In genomic region chr9:93963969-93964368, GRCh38 we compare ENCODE assay signal across 18 cellular contexts. TPM values are rescaled to one million over a fixed set of nuclear protein-coding genes. Genes with fewer than 3 reads are reported as not detected.
DNase-seq lines count a peak whose midpoint lies in the region; FAIRE-seq and TF ChIP-seq lines count a peak whose summit lies in the region.
"Had no signal": no experiment of that assay in that cellular context is flagged by ENCODE, and none has a peak within 500 bp of the region (broad histone marks: within the 10 kb centered on the region; RNA-seq: fewer than 3 reads in every experiment).

No MANE protein-coding gene starts in this region.

- H3K9me2 ChIP-seq in SK-N-SH, result no peaks in the 10 kb centered on the region

- no peak for FAIRE-seq in H1 (lab: Jason Lieb, UNC)
- FAIRE-seq: GM12891, GM19239 had no signal

- peak; percentile 26 for DNase-seq in activated T-cell treated with anti-CD3 and anti-CD28 coated beads, Interleukin-2, amount 50 U/mL, for 24 hours
- DNase-seq in activated T-cell treated with anti-CD3 and anti-CD28 coated beads, Interleukin-2, amount 50 U/mL, for 48 hours, result no peak
- DNase-seq in H1 (ENCODE audit: low read depth in 1 of 2, low spot score in 2 of 2) (peak in 1 of 2 experiments; percentile 37), stomach (peak; percentile 19), SK-N-SH (no peak), NCI-H1092 (lab: John Stamatoyannopoulos, UW) (no peak)
- no peak for DNase-seq in activated effector memory CD4-positive, alpha-beta T cell treated with anti-CD3 and anti-CD28 coated beads, Interleukin-2, amount 50 U/mL, for 16 hours
- DNase-seq: Calu3; CD4-positive, CD25-positive, alpha-beta regulatory T cell; GM23248; MV-4-11; NCI-H187 treated with DMSO at 0.1 percent for 48 hours; NCI-H2171; NCI-H82 had no signal

- H2BK15ac ChIP-seq in H1 (ENCODE audit: low read length), result no peak overlapping the region

- H3K4me3 Mint-ChIP-seq in activated T-cell treated with anti-CD3 and anti-CD28 coated beads, Interleukin-2, amount 50 U/mL, for 24 hours, result no peak overlapping the region
- H3K4me3 Mint-ChIP-seq: CD4-positive, CD25-positive, alpha-beta regulatory T cell had no signal

- no peak overlapping the region for H3K14ac ChIP-seq in H1 (ENCODE audit: insufficient read length)

- TF ChIP-seq POLR2A in H1 (IDR thresholded peaks at IDR 0.05; ENCODE audit: control extremely low read depth in 1 of 2, low read depth in 2 of 2, low read length in 2 of 2) (no peak), stomach (IDR thresholded peaks at IDR 0.05) (no peak)

- peaks cover 6% of the 10 kb centered on the region for H3F3A ChIP-seq in SK-N-SH (replicated peaks; ENCODE audit: insufficient read depth)

- peaks cover 56% of the 10 kb centered on the region for H3K27me3 Mint-ChIP-seq in activated T-cell treated with anti-CD3 and anti-CD28 coated beads, Interleukin-2, amount 50 U/mL, for 24 hours

- H3K79me2 ChIP-seq in H1 (ENCODE audit: control insufficient read depth in 1 of 2, insufficient read depth in 2 of 2, low read length in 2 of 2) (no peaks in the 10 kb centered on the region), SK-N-SH (ENCODE audit: insufficient read depth) (no peaks in the 10 kb centered on the region)

- H3K36me3 ChIP-seq in HEK293 (ENCODE audit: control insufficient read depth in 2 of 2, insufficient read depth in 1 of 2, low read length in 2 of 2) (no peaks in the 10 kb centered on the region), H1 (ENCODE audit: control insufficient read depth in 2 of 4, insufficient read depth in 4 of 4, low read length in 3 of 4) (peaks cover 0 to 7% (median 0%) of the 10 kb centered on the region in 4 experiments; a peak in 1 of 8 replicates), stomach (no peaks in the 10 kb centered on the region), SK-N-SH (replicated peaks in 1 of 2; ENCODE audit: control insufficient read depth in 1 of 2, insufficient read depth in 2 of 2, low read length in 1 of 2) (no peaks in the 10 kb centered on the region)

- intact Hi-C loops in stomach (cut with DNase I; ENCODE audit: low total_unique reads), result no loop called here

- H3K18ac ChIP-seq in H1 (ENCODE audit: extremely low read depth, low read length), result no peak overlapping the region

- no peak overlapping the region for H2AK5ac ChIP-seq in H1 (ENCODE audit: low read depth, low read length)

- H3K4me1 ChIP-seq in HEK293 (ENCODE audit: control insufficient read depth, insufficient read depth, low read length), result no peaks in the 10 kb centered on the region
- H3K4me1 ChIP-seq in H1 (replicated peaks in 1 of 4; ENCODE audit: control insufficient read depth in 3 of 4, insufficient read depth in 4 of 4, low read length in 3 of 4), result peaks cover 0 to 14% (median 7%) of the 10 kb centered on the region in 4 experiments; a peak in 6 of 7 replicates
- peaks cover 22 to 80% (median 53%) of the 10 kb centered on the region in 4 donors for H3K4me1 ChIP-seq in stomach
- H3K4me1 ChIP-seq in SK-N-SH (ENCODE audit: control insufficient read depth in 1 of 2, insufficient read depth in 2 of 2, low read depth in 1 of 2, low read length in 1 of 2), result peaks cover 0 to 8% of the 10 kb centered on the region in 2 experiments; a peak in 1 of 4 replicates

- H3K79me1 ChIP-seq in H1 (ENCODE audit: low read depth, low read length), result no peaks in the 10 kb centered on the region

- H3K9me3 ChIP-seq in HEK293 (ENCODE audit: control insufficient read depth, insufficient read depth, low read depth, low read length) (no peaks in the 10 kb centered on the region), H1 (ENCODE audit: insufficient read depth in 2 of 2, low read depth in 1 of 2, low read length in 1 of 2) (no peaks in the 10 kb centered on the region; a peak in 1 of 4 replicates), stomach (no peaks in the 10 kb centered on the region), SK-N-SH (no peaks in the 10 kb centered on the region)

- no peak overlapping the region for H2BK12ac ChIP-seq in H1 (ENCODE audit: low read depth, low read length)

- 75% methylated on average over 8 of the region's 8 CpGs; no CpG with 5 or more reads in 1 of the 2 experiments for WGBS in H1 (ENCODE audit: extremely low coverage in 1 of 2, insufficient coverage in 1 of 2, insufficient read length in 1 of 2, insufficient replicate concordance in 2 of 2, low coverage in 1 of 2, low lambda C conversion rate in 2 of 2, missing lambda C conversion rate in 1 of 2), 2 experiments
- 57 to 77% (median 69%) methylated on average over 7 to 8 of the region's 8 CpGs for WGBS in stomach, 5 donors
- WGBS in SK-N-SH (ENCODE audit: low lambda C conversion rate), result 26% methylated on average over 6 of the region's 8 CpGs

- no peak overlapping the region for H3K27ac Mint-ChIP-seq in activated T-cell treated with anti-CD3 and anti-CD28 coated beads, Interleukin-2, amount 50 U/mL, for 24 hours
- H3K27ac Mint-ChIP-seq: CD4-positive, CD25-positive, alpha-beta regulatory T cell had no signal

- CTCF ChIA-PET in HEK293 (lab: Yijun Ruan, JAX), result interaction anchor here (0.5 to 6.4 kb wide), 20 partner anchors 11 to 691 kb away, joined by 3 to 96 read pairs (median 4); no protein-coding TSS in a partner anchor
- CTCF ChIA-PET in H1 (lab: Charles Lee; ENCODE audit: partially characterized antibody), result interaction anchor here (0.6 to 11.8 kb wide), 32 partner anchors 8 to 1121 kb away, joined by 3 to 146 read pairs (median 5); no protein-coding TSS in a partner anchor
- CTCF ChIA-PET in SK-N-SH (lab: Yijun Ruan, JAX), result interaction anchor here (0.6 to 8.0 kb wide), 18 partner anchors 13 to 297 kb away, joined by 3 to 126 read pairs (median 4); partner anchors contain the start of gene BARX1

- POLR2A ChIA-PET in HEK293 (lab: Yijun Ruan, JAX), result no interaction called here
- POLR2A ChIA-PET in H1 (lab: Charles Lee; ENCODE audit: partially characterized antibody), result interaction anchor here (0.7 kb wide), 1 partner anchor 248 kb away, joined by 3 read pairs; no protein-coding TSS in a partner anchor
- POLR2A ChIA-PET in SK-N-SH (lab: Yijun Ruan, JAX), result no interaction called here

- H3K27ac ChIP-seq in HEK293 (ENCODE audit: extremely low read depth, low read depth, low read length), result no peak overlapping the region
- no peak overlapping the region for H3K27ac ChIP-seq in H1 (ENCODE audit: low read depth, low read length)
- peak overlapping the region in 4 of 5 donors; percentile 83 to 90 (median 86) for H3K27ac ChIP-seq in stomach
- no peak overlapping the region for H3K27ac ChIP-seq in SK-N-SH (ENCODE audit: low read depth in 2 of 2, low read length in 1 of 2)
- H3K27ac ChIP-seq: GM23248, SK-N-MC had no signal

- H3K4me1 Mint-ChIP-seq in activated T-cell treated with anti-CD3 and anti-CD28 coated beads, Interleukin-2, amount 50 U/mL, for 24 hours (ENCODE audit: low read depth), result peaks cover 33% of the 10 kb centered on the region

- H4K20me1 ChIP-seq in H1 (replicated peaks in 1 of 2; ENCODE audit: control insufficient read depth in 1 of 2, insufficient read depth in 2 of 2, low read length in 2 of 2) (peaks cover 2 to 11% of the 10 kb centered on the region in 2 experiments), SK-N-SH (ENCODE audit: insufficient read depth) (no peaks in the 10 kb centered on the region)

- H3K4me2 ChIP-seq in H1 (ENCODE audit: insufficient read depth in 1 of 2, low read depth in 2 of 2, low read length in 2 of 2) (no peak overlapping the region), SK-N-SH (no peak overlapping the region)

- no peak overlapping the region for H4K5ac ChIP-seq in H1 (ENCODE audit: insufficient read length, low read depth, low read length)

- TF ChIP-seq RAD21 in H1 (IDR thresholded peaks at IDR 0.05 in 1 of 2, conservative IDR thresholded peaks at IDR 0.05 in 1 of 2; ENCODE audit: low read depth in 2 of 2, low read length in 2 of 2) (no peak), SK-N-SH (IDR thresholded peaks at IDR 0.05; ENCODE audit: low read length) (no peak)

- H3K27me3 ChIP-seq in H1 (replicated peaks in 1 of 4; ENCODE audit: control insufficient read depth in 3 of 4, extremely low read depth in 1 of 4, insufficient read depth in 3 of 4, low read length in 3 of 4), result peaks cover 28 to 39% (median 36%) of the 10 kb centered on the region in 4 experiments
- H3K27me3 ChIP-seq in stomach, result peaks cover 3 to 30% (median 23%) of the 10 kb centered on the region in 3 donors
- peaks cover 26% of the 10 kb centered on the region for H3K27me3 ChIP-seq in SK-N-SH (ENCODE audit: insufficient read depth)

- H3K9ac ChIP-seq in H1 (replicated peaks in 1 of 4; ENCODE audit: extremely low read depth in 1 of 4, low read depth in 3 of 4, low read length in 3 of 4), result no peak overlapping the region
- H3K9ac ChIP-seq in SK-N-SH, result no peak overlapping the region
- H3K9ac ChIP-seq: GM23248 had no signal

- no peaks in the 10 kb centered on the region for H3K9me3 Mint-ChIP-seq in activated T-cell treated with anti-CD3 and anti-CD28 coated beads, Interleukin-2, amount 50 U/mL, for 24 hours

- H4K91ac ChIP-seq in H1 (replicated peaks; ENCODE audit: insufficient read length, low read length), result no peak overlapping the region

- H2BK20ac ChIP-seq in H1 (ENCODE audit: low read length), result no peak overlapping the region

- no peak overlapping the region for H3K23ac ChIP-seq in H1 (ENCODE audit: insufficient read length)

- TF ChIP-seq EP300 in H1 (IDR thresholded peaks at IDR 0.05; ENCODE audit: borderline replicate concordance in 1 of 2, low read depth in 2 of 2, low read length in 2 of 2), result no peak
- no peak for TF ChIP-seq EP300 in stomach (IDR thresholded peaks at IDR 0.05)
- no peak for TF ChIP-seq EP300 in SK-N-SH (IDR thresholded peaks at IDR 0.05; ENCODE audit: borderline replicate concordance in 1 of 2, low read depth in 1 of 2, low read length in 1 of 2)

- H2AFZ ChIP-seq in H1 (ENCODE audit: low read length) (no peak overlapping the region), SK-N-SH (ENCODE audit: low read depth) (no peak overlapping the region)

- no peak overlapping the region for H2BK5ac ChIP-seq in H1 (ENCODE audit: low read depth, low read length)

- no peak for TF ChIP-seq CTCF in HEK293 (tag by site-specific recombination; IDR thresholded peaks at IDR 0.05)
- TF ChIP-seq CTCF in H1 (IDR thresholded peaks at IDR 0.05; ENCODE audit: control extremely low read depth in 1 of 3, insufficient read depth in 1 of 3, low read depth in 1 of 3, low read length in 3 of 3), result no peak
- TF ChIP-seq CTCF in stomach (IDR thresholded peaks at IDR 0.05), result no peak
- TF ChIP-seq CTCF in SK-N-SH (IDR thresholded peaks at IDR 0.05), result no peak

- no peaks in the 10 kb centered on the region for H3K36me3 Mint-ChIP-seq in activated T-cell treated with anti-CD3 and anti-CD28 coated beads, Interleukin-2, amount 50 U/mL, for 24 hours (ENCODE audit: low read depth)
- H3K36me3 Mint-ChIP-seq: CD4-positive, CD25-positive, alpha-beta regulatory T cell had no signal

- H3K4me3 ChIP-seq in HEK293 (ENCODE audit: low read depth, low read length) (no peak overlapping the region), H1 (ENCODE audit: extremely low read depth in 1 of 4, insufficient read depth in 2 of 4, low read depth in 3 of 4, low read length in 4 of 4) (no peak overlapping the region), stomach (no peak overlapping the region), SK-N-SH (ENCODE audit: low read depth in 2 of 2, low read length in 1 of 2) (no peak overlapping the region)
- H3K4me3 ChIP-seq: GM23248 had no signal

- H3K4ac ChIP-seq in H1 (replicated peaks; ENCODE audit: insufficient read length, low read depth, low read length), result no peak overlapping the region

- H3K23me2 ChIP-seq in H1 (ENCODE audit: low read depth, low read length), result no peaks in the 10 kb centered on the region

- H2BK120ac ChIP-seq in H1 (replicated peaks; ENCODE audit: low read depth, low read length), result no peak overlapping the region

- H3K56ac ChIP-seq in H1 (replicated peaks; ENCODE audit: insufficient read length, low read depth, low read length), result no peak overlapping the region

- H4K8ac ChIP-seq in H1 (ENCODE audit: extremely low read depth, insufficient read depth, low read length), result no peak overlapping the region

RNA-seq across cellular contexts. Expression of gene BARX1, which starts 8.8 kb away (rescaled TPM):
- total RNA-seq in H1 (2021; fragmentation: NEBNext Ultra II Directional; extraction: Animal tissue kit (Norgen Biotek cat#: 25700)), result 2.1 and 2.6 TPM in 2 replicates
- polyA plus RNA-seq in H1 (2011; rRNA removed) (0.79 and 1.3 TPM in 2 replicates), stomach (100 to 1,000 TPM; 141 to 256 (median 151) TPM), SK-N-SH (2012; rRNA removed) (not detected in 2 replicates)
- 1.00 TPM for polyA plus RNA-seq in H1 (2011; cell fraction: cytosol; rRNA removed)
- polyA plus RNA-seq in H1 (2011; cell fraction: nucleus; rRNA removed), result 1.4 TPM
- polyA plus RNA-seq in H1 (2012, experiment 1 of 2), result 0.68 to 0.87 TPM (median 0.76 TPM) in 4 replicates
- polyA plus RNA-seq in H1 (2012, experiment 2 of 2), result 0.92 TPM
- 2.3 TPM for polyA plus RNA-seq in H1 (2013, experiment 1 of 2)
- polyA plus RNA-seq in H1 (2013, experiment 2 of 2), result 2.3 TPM
- 0.22 TPM in 1 of 2 replicates, not detected in the other for polyA minus RNA-seq in H1 (2011; rRNA and poly(A)+ RNA removed)
- polyA minus RNA-seq in H1 (2011; cell fraction: cytosol; rRNA and poly(A)+ RNA removed), result not detected
- polyA minus RNA-seq in H1 (2011; cell fraction: nucleus; rRNA and poly(A)+ RNA removed), result not detected
- 100 to 1,000 TPM in 1 of 5 donors, 10 to 100 TPM in 3, not detected in 1; 42.0 to 213 (median 70.4) TPM for total RNA-seq in stomach
- polyA plus RNA-seq in SK-N-SH (2012; cell fraction: cytosol; rRNA removed), result not detected in 2 replicates
- not detected in 2 replicates for polyA plus RNA-seq in SK-N-SH (2012; cell fraction: nucleus; rRNA removed)
- total RNA-seq: Calu3; CD4-positive, CD25-positive, alpha-beta regulatory T cell; GM23248 had no signal
- polyA plus RNA-seq: CD4-positive, CD25-positive, alpha-beta regulatory T cell; GM23248 had no signal

Comparison
In these comparisons a context has a peak if more than half of its experiments do, and no peak if none do; other contexts are left out.
1. DNase-seq: peak in activated T-cell treated with anti-CD3 and anti-CD28 coated beads, Interleukin-2, amount 50 U/mL, for 24 hours (single experiment) and stomach (single experiment); none in activated T-cell treated with anti-CD3 and anti-CD28 coated beads, Interleukin-2, amount 50 U/mL, for 48 hours (0 of 2), SK-N-SH (single experiment), NCI-H1092 (single experiment) and activated effector memory CD4-positive, alpha-beta T cell treated with anti-CD3 and anti-CD28 coated beads, Interleukin-2, amount 50 U/mL, for 16 hours (single experiment).
2. H3K27ac ChIP-seq: peak in stomach (4 of 5); none in HEK293 (single experiment), H1 (single experiment) and SK-N-SH (0 of 2).
3. RNA of gene BARX1, which starts 8.8 kb away (polyA plus RNA-seq): 141 to 256 TPM in stomach; 0.68 to 2.3 TPM in H1 and not detected in SK-N-SH; every median in the first group is over 10 times any median in the second.